Comparison of ENCODE assay signal across 9 cellular contexts in genomic region chr16:28274676-28275075, GRCh38. TPM values are rescaled to one million over a fixed set of nuclear protein-coding genes. Genes with fewer than 3 reads are reported as not detected.
"Had no signal": no experiment of that assay in that cellular context is flagged by ENCODE, and none has a peak within 500 bp of the region (broad histone marks: within the 10 kb centered on the region; RNA-seq: fewer than 3 reads in every experiment).

No MANE protein-coding gene starts in this region.

- DNase-seq: GM23248, GOT3, H9, HCEC 1CT, HFFc6, KBM-7 had no signal

- H3K4me3 Mint-ChIP-seq: H9, HFFc6, IgD-negative memory B cell had no signal

- H3K4me3 ChIP-seq: GM23248 had no signal

- H3K27ac Mint-ChIP-seq: H9, HFFc6, IgD-negative memory B cell had no signal

- ATAC-seq: HepG2 had no signal

- H3K27ac ChIP-seq: GM23248, HL-60 had no signal

RNA-seq across cellular contexts. Expression of gene SBK1, which starts 17.6 kb away (rescaled TPM):
- total RNA-seq: GM23248, HFFc6 had no signal
- polyA plus RNA-seq: GM23248 had no signal
